Comparison of ENCODE assay signal across 1 cellular context in the genomic region with DNA sequence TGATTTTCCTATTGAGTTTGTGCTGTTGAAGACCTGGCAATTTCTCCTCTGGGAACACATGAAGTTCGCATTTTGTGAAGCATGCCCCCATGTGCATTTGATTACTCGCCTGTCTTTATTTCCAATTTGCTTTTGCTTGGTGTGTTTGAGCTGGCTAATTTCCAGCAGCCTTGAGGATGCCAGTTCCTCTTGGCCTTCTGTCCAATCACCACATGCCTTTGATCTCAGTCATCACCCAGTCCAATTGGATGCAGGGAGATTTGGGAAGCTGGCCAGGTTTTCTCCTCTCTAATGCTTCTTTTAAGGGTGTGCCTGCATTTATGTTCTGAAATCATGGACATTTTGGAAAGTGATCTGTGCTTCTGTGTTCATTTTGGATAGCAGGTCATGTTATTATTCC.
TF ChIP-seq lines count a peak whose summit lies in the region.

No MANE protein-coding gene starts in this region.

TF ChIP-seq in SK-N-SH, 30 proteins besides CTCF, POLR2A, EP300 and RAD21 (continued from another document):
- TF ChIP-seq, protein P1, sequence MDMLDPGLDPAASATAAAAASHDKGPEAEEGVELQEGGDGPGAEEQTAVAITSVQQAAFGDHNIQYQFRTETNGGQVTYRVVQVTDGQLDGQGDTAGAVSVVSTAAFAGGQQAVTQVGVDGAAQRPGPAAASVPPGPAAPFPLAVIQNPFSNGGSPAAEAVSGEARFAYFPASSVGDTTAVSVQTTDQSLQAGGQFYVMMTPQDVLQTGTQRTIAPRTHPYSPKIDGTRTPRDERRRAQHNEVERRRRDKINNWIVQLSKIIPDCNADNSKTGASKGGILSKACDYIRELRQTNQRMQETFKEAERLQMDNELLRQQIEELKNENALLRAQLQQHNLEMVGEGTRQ (IDR thresholded peaks at IDR 0.05; ENCODE audit: borderline replicate concordance, low read depth, low read length) = no peak
- peak; percentile 95 for TF ChIP-seq TCF12 (IDR thresholded peaks at IDR 0.05)
- TF ChIP-seq ELF1 (IDR thresholded peaks at IDR 0.05) = no peak
- peak; percentile 74; the same call in 1 of the 2 replicates for TF ChIP-seq RCOR1 (IDR thresholded peaks at IDR 0.05; ENCODE audit: low read length)
- peak; percentile 89 for TF ChIP-seq MXI1 (IDR thresholded peaks at IDR 0.05; ENCODE audit: low read depth, low read length)
- TF ChIP-seq FOXM1 (IDR thresholded peaks at IDR 0.05; ENCODE audit: low read depth) = no peak
- no peak for TF ChIP-seq MEF2A (IDR thresholded peaks at IDR 0.05; ENCODE audit: borderline replicate concordance, low read depth)
- peak; percentile 50; the same call in 1 of the 2 replicates for TF ChIP-seq TEAD4 (IDR thresholded peaks at IDR 0.05; ENCODE audit: borderline replicate concordance, insufficient read depth)
- no peak for TF ChIP-seq TAF1 (IDR thresholded peaks at IDR 0.05; ENCODE audit: borderline replicate concordance, low read depth, low read length)
- TF ChIP-seq RXRA (IDR thresholded peaks at IDR 0.05; ENCODE audit: borderline replicate concordance, low read depth) = no peak; the same call in 1 of the 2 replicates
- TF ChIP-seq RFX5 (IDR thresholded peaks at IDR 0.05; ENCODE audit: low read length) = peak; percentile 88
- TF ChIP-seq SIN3A (IDR thresholded peaks at IDR 0.05; ENCODE audit: borderline replicate concordance, low read depth, low read length) = no peak
- no peak for TF ChIP-seq NRF1 (IDR thresholded peaks at IDR 0.05; ENCODE audit: low read depth, low read length)
- peak; percentile 64 for TF ChIP-seq CHD2 (IDR thresholded peaks at IDR 0.05; ENCODE audit: low read length, partially characterized antibody)
- TF ChIP-seq, protein P2, sequence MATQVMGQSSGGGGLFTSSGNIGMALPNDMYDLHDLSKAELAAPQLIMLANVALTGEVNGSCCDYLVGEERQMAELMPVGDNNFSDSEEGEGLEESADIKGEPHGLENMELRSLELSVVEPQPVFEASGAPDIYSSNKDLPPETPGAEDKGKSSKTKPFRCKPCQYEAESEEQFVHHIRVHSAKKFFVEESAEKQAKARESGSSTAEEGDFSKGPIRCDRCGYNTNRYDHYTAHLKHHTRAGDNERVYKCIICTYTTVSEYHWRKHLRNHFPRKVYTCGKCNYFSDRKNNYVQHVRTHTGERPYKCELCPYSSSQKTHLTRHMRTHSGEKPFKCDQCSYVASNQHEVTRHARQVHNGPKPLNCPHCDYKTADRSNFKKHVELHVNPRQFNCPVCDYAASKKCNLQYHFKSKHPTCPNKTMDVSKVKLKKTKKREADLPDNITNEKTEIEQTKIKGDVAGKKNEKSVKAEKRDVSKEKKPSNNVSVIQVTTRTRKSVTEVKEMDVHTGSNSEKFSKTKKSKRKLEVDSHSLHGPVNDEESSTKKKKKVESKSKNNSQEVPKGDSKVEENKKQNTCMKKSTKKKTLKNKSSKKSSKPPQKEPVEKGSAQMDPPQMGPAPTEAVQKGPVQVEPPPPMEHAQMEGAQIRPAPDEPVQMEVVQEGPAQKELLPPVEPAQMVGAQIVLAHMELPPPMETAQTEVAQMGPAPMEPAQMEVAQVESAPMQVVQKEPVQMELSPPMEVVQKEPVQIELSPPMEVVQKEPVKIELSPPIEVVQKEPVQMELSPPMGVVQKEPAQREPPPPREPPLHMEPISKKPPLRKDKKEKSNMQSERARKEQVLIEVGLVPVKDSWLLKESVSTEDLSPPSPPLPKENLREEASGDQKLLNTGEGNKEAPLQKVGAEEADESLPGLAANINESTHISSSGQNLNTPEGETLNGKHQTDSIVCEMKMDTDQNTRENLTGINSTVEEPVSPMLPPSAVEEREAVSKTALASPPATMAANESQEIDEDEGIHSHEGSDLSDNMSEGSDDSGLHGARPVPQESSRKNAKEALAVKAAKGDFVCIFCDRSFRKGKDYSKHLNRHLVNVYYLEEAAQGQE (IDR thresholded peaks at IDR 0.05; ENCODE audit: low read depth, low read length) = 0 out of 2 replicates have a peak, but pooled peaks have one; percentile 57
- no peak for TF ChIP-seq SMC3 (IDR thresholded peaks at IDR 0.05; ENCODE audit: low read depth, low read length)
- TF ChIP-seq NFIC (IDR thresholded peaks at IDR 0.05; ENCODE audit: borderline replicate concordance) = peak; percentile 99
- TF ChIP-seq, protein P3, sequence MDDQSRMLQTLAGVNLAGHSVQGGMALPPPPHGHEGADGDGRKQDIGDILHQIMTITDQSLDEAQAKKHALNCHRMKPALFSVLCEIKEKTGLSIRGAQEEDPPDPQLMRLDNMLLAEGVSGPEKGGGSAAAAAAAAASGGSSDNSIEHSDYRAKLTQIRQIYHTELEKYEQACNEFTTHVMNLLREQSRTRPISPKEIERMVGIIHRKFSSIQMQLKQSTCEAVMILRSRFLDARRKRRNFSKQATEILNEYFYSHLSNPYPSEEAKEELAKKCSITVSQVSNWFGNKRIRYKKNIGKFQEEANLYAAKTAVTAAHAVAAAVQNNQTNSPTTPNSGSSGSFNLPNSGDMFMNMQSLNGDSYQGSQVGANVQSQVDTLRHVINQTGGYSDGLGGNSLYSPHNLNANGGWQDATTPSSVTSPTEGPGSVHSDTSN (IDR thresholded peaks at IDR 0.05) = peak; percentile 71
- no peak for TF ChIP-seq EZH2phosphoT487 (IDR thresholded peaks at IDR 0.05; ENCODE audit: borderline replicate concordance, low read depth)
- TF ChIP-seq, protein P4, sequence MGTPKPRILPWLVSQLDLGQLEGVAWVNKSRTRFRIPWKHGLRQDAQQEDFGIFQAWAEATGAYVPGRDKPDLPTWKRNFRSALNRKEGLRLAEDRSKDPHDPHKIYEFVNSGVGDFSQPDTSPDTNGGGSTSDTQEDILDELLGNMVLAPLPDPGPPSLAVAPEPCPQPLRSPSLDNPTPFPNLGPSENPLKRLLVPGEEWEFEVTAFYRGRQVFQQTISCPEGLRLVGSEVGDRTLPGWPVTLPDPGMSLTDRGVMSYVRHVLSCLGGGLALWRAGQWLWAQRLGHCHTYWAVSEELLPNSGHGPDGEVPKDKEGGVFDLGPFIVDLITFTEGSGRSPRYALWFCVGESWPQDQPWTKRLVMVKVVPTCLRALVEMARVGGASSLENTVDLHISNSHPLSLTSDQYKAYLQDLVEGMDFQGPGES (IDR thresholded peaks at IDR 0.05; ENCODE audit: low read depth, low read length) = no peak
- TF ChIP-seq, protein P5, sequence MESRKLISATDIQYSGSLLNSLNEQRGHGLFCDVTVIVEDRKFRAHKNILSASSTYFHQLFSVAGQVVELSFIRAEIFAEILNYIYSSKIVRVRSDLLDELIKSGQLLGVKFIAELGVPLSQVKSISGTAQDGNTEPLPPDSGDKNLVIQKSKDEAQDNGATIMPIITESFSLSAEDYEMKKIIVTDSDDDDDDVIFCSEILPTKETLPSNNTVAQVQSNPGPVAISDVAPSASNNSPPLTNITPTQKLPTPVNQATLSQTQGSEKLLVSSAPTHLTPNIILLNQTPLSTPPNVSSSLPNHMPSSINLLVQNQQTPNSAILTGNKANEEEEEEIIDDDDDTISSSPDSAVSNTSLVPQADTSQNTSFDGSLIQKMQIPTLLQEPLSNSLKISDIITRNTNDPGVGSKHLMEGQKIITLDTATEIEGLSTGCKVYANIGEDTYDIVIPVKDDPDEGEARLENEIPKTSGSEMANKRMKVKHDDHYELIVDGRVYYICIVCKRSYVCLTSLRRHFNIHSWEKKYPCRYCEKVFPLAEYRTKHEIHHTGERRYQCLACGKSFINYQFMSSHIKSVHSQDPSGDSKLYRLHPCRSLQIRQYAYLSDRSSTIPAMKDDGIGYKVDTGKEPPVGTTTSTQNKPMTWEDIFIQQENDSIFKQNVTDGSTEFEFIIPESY (IDR thresholded peaks at IDR 0.05; ENCODE audit: borderline replicate concordance, low read depth) = no peak
- TF ChIP-seq POLR2AphosphoS5 (IDR thresholded peaks at IDR 0.05; ENCODE audit: low read depth, low read length) = peak; percentile 70
- TF ChIP-seq, protein P6, sequence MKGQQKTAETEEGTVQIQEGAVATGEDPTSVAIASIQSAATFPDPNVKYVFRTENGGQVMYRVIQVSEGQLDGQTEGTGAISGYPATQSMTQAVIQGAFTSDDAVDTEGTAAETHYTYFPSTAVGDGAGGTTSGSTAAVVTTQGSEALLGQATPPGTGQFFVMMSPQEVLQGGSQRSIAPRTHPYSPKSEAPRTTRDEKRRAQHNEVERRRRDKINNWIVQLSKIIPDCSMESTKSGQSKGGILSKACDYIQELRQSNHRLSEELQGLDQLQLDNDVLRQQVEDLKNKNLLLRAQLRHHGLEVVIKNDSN (IDR thresholded peaks at IDR 0.05; ENCODE audit: borderline replicate concordance, low read depth) = no peak
